ENCODE assay signal across 9 cellular contexts in genomic region chr17:35376245-35376644, GRCh38. TPM values are rescaled to one million over a fixed set of nuclear protein-coding genes. Genes with fewer than 3 reads are reported as not detected.
DNase-seq lines count a peak whose midpoint lies in the region; ATAC-seq and TF ChIP-seq lines count a peak whose summit lies in the region.
"Had no signal": no experiment of that assay in that cellular context is flagged by ENCODE, and none has a peak within 500 bp of the region (broad histone marks: within the 10 kb centered on the region; RNA-seq: fewer than 3 reads in every experiment).

No MANE protein-coding gene starts in this region.

- H3K4me3 ChIP-seq in right cardiac atrium (ENCODE audit: low read length) (peak overlapping the region; percentile 28), vagina (no peak overlapping the region)

- H3K27me3 ChIP-seq in right cardiac atrium (ENCODE audit: control insufficient read depth, insufficient read depth), result no peaks in the 10 kb centered on the region
- no peaks in the 10 kb centered on the region for H3K27me3 ChIP-seq in vagina

- H3K27ac ChIP-seq in right cardiac atrium (ENCODE audit: low read length) (peak overlapping the region; percentile 23), vagina (peak overlapping the region; percentile 100)

- no peak for DNase-seq in right cardiac atrium
- no peak for DNase-seq in left ventricle myocardium superior
- peak; percentile 21 for DNase-seq in SKM-1 treated with dmso at 0.1 percent for 144 hours (lab: John Stamatoyannopoulos, UW; ENCODE audit: unreplicated experiment)
- DNase-seq in kidney tubule cell (ENCODE audit: low spot score), result peak; percentile 19
- DNase-seq in vagina (ENCODE audit: extremely low spot score in 2 of 2), result no peak
- no peak for DNase-seq in hepatic stellate cell (ENCODE audit: low spot score)
- no peak for DNase-seq in retina
- DNase-seq: occipital lobe had no signal

- 18% methylated on average over 1 of the region's 1 CpG for WGBS in right cardiac atrium

- no peaks in the 10 kb centered on the region for H3K36me3 ChIP-seq in vagina

- H3K4me1 ChIP-seq in right cardiac atrium (ENCODE audit: control insufficient read depth, insufficient read depth, low read length) (peaks cover 2% of the 10 kb centered on the region), vagina (no peaks in the 10 kb centered on the region)

- ATAC-seq in right cardiac atrium (no peak), left ventricle myocardium superior (no peak), HG03354 (IDR thresholded peaks at IDR 0.05; ENCODE audit: poor library complexity, severe bottlenecking, unreplicated experiment) (no peak)

- TF ChIP-seq POLR2A in vagina (IDR thresholded peaks at IDR 0.05), result no peak

- H3K9me3 ChIP-seq in right cardiac atrium (ENCODE audit: control insufficient read depth, low read length), result no peaks in the 10 kb centered on the region
- H3K9me3 ChIP-seq in vagina, result no peaks in the 10 kb centered on the region

- TF ChIP-seq CTCF in vagina (IDR thresholded peaks at IDR 0.05), result no peak

- intact Hi-C loops in right cardiac atrium (cut with DNase I), result loop anchor here in 1 of 4 donors (10.0 kb wide), 1 partner anchor 59 kb away; the partner anchor contains the start of gene SLFN12
- intact Hi-C loops in left ventricle myocardium superior (cut with micrococcal nuclease), result no loop called here
- intact Hi-C loops in vagina (cut with DNase I), result no loop called here

RNA-seq across cellular contexts. Expression of gene SLFN11, which starts 2.8 kb away (rescaled TPM):
- total RNA-seq in right cardiac atrium (10 to 100 TPM; 12.0 to 21.5 (median 19.0) TPM), left ventricle myocardium superior (18.2 TPM), vagina (21.1 TPM)
- polyA plus RNA-seq in right cardiac atrium, result 9.2 TPM

RNA-seq across cellular contexts. Expression of gene SLFN12, which starts 56.1 kb away (rescaled TPM):
- 1 to 10 TPM; 3.6 to 6.0 (median 4.9) TPM for total RNA-seq in right cardiac atrium
- 2.1 TPM for polyA plus RNA-seq in right cardiac atrium
- 3.1 TPM for total RNA-seq in left ventricle myocardium superior
- 5.9 TPM for total RNA-seq in vagina

Comparison
In these comparisons a context has a peak if more than half of its experiments do, and no peak if none do; other contexts are left out.
1. DNase-seq: peak in SKM-1 treated with dmso at 0.1 percent for 144 hours (single experiment) and kidney tubule cell (single experiment); none in right cardiac atrium (0 of 3), left ventricle myocardium superior (single experiment), vagina (0 of 2), hepatic stellate cell (single experiment) and retina (single experiment).